In genomic region chr12:4649358-4649661, GRCh38 we compare ENCODE assay signal across 8 cellular contexts. TPM values are rescaled to one million over a fixed set of nuclear protein-coding genes. Genes with fewer than 3 reads are reported as not detected.
A peak's percentile ranks its signal among the peaks of the same experiment; 100 is the strongest.
DNase-seq lines count a peak whose midpoint lies in the region; ATAC-seq and TF ChIP-seq lines count a peak whose summit lies in the region.

No MANE protein-coding gene starts in this region.

- 0 to 1% (median 0%) methylated on average over 6 of the region's 6 CpGs for WGBS in adrenal gland, 4 donors
- 0 to 1% methylated on average over 6 of the region's 6 CpGs for WGBS in testis, 2 donors

- peaks cover 35% of the 10 kb centered on the region for H3K4me1 Mint-ChIP-seq in T-helper 1 cell treated with Interleukin-12 subunit alpha and Interleukin-12 subunit beta and Interleukin-4 antibody, amounts not matched to agents 30 μg/mL and 1 μg/mL, for 36 hours (ENCODE audit: low read depth)

- H3K27me3 Mint-ChIP-seq in T-helper 1 cell treated with Interleukin-12 subunit alpha and Interleukin-12 subunit beta and Interleukin-4 antibody, amounts not matched to agents 30 μg/mL and 1 μg/mL, for 36 hours (ENCODE audit: low read depth), result peaks cover 7% of the 10 kb centered on the region

- no peaks in the 10 kb centered on the region for H3K9me3 Mint-ChIP-seq in T-helper 1 cell treated with Interleukin-12 subunit alpha and Interleukin-12 subunit beta and Interleukin-4 antibody, amounts not matched to agents 30 μg/mL and 1 μg/mL, for 36 hours

- H3K4me3 ChIP-seq in adrenal gland, result peak overlapping the region; percentile 34 to 79 (median 63)
- H3K4me3 ChIP-seq in testis, result peak overlapping the region; percentile 80 to 81

- H3K4me1 ChIP-seq in adrenal gland (replicated peaks in 1 of 2), result peaks cover 5 to 22% of the 10 kb centered on the region in 2 donors
- H3K4me1 ChIP-seq in testis, result peaks cover 8% of the 10 kb centered on the region

- TF ChIP-seq CTCF in adrenal gland (IDR thresholded peaks at IDR 0.05) (no peak), testis (IDR thresholded peaks at IDR 0.05) (no peak)

- no peaks in the 10 kb centered on the region for H3K36me3 Mint-ChIP-seq in T-helper 1 cell treated with Interleukin-12 subunit alpha and Interleukin-12 subunit beta and Interleukin-4 antibody, amounts not matched to agents 30 μg/mL and 1 μg/mL, for 36 hours (ENCODE audit: low read depth)

- intact Hi-C loops in adrenal gland (cut with DNase I) (no loop called here), testis (cut with DNase I; ENCODE audit: low total_unique reads) (no loop called here)

- peaks cover 0 to 3% of the 10 kb centered on the region in 2 donors for H3K36me3 ChIP-seq in adrenal gland (replicated peaks in 1 of 2)
- no peaks in the 10 kb centered on the region for H3K36me3 ChIP-seq in testis (ENCODE audit: low read depth, missing control alignments)

- H3K9me3 ChIP-seq in adrenal gland (replicated peaks in 1 of 3) (no peaks in the 10 kb centered on the region), testis (no peaks in the 10 kb centered on the region)

- H3K27me3 ChIP-seq in adrenal gland, result no peaks in the 10 kb centered on the region
- no peaks in the 10 kb centered on the region for H3K27me3 ChIP-seq in layer of hippocampus (ENCODE audit: control insufficient read depth, insufficient read depth, low read length)
- H3K27me3 ChIP-seq in testis, result no peaks in the 10 kb centered on the region

- DNase-seq in T-helper 1 cell (no peak), adrenal gland (no peak), testis (no peak), SHP77 (lab: John Stamatoyannopoulos, UW) (no peak)

- ATAC-seq in HG02852 (IDR thresholded peaks at IDR 0.05; ENCODE audit: unreplicated experiment) (no peak), esophagus mucosa (no peak)

- H3K27ac ChIP-seq in adrenal gland (peak overlapping the region; percentile 39 to 82 (median 75)), layer of hippocampus (ENCODE audit: low read depth, low read length) (peak overlapping the region; percentile 77), testis (peak overlapping the region; percentile 78 to 85)

- peak overlapping the region; percentile 100 for H3K4me3 Mint-ChIP-seq in T-helper 1 cell treated with Interleukin-12 subunit alpha and Interleukin-12 subunit beta and Interleukin-4 antibody, amounts not matched to agents 30 μg/mL and 1 μg/mL, for 36 hours

- no peak for TF ChIP-seq POLR2A in adrenal gland (IDR thresholded peaks at IDR 0.05)
- TF ChIP-seq POLR2A in testis (IDR thresholded peaks at IDR 0.05), result no peak

- H3K27ac Mint-ChIP-seq in T-helper 1 cell treated with Interleukin-12 subunit alpha and Interleukin-12 subunit beta and Interleukin-4 antibody, amounts not matched to agents 30 μg/mL and 1 μg/mL, for 36 hours, result peak overlapping the region; percentile 93

RNA-seq across cellular contexts. Expression of gene NDUFA9, which starts 0.4 kb away (rescaled TPM):
- total RNA-seq in adrenal gland (10 to 100 TPM; 33.3 to 94.2 (median 64.6) TPM), testis (10 to 100 TPM; 19.0 to 23.4 TPM), esophagus mucosa (83.4 TPM)
- polyA plus RNA-seq in adrenal gland (100 to 1,000 TPM in 1 of 3 donors, 10 to 100 TPM in 2; 52.9 to 103 (median 94.4) TPM), testis (ENCODE audit: insufficient read depth, low read depth, low replicate concordance) (46.7 TPM)

RNA-seq across cellular contexts. Expression of gene AKAP3, which starts 0.5 kb away (rescaled TPM):
- total RNA-seq in adrenal gland (1 to 10 TPM; 1.3 to 7.4 (median 3.6) TPM), testis (100 to 1,000 TPM in 1 of 2 donors, 10 to 100 TPM in 1; 71.0 to 145 TPM), esophagus mucosa (0.32 TPM)
- polyA plus RNA-seq in adrenal gland (1 to 10 TPM in 2 of 3 donors, under 1 TPM in 1; 0.40 to 2.1 (median 1.5) TPM), testis (ENCODE audit: insufficient read depth, low read depth, low replicate concordance) (251 TPM)

Comparison
In these comparisons a context has a peak if more than half of its experiments do, and no peak if none do; other contexts are left out.
1. RNA of gene AKAP3, which starts 0.5 kb away (total RNA-seq): 71.0 to 145 TPM in testis; 1.3 to 7.4 TPM in adrenal gland and 0.32 TPM in esophagus mucosa (single experiment); every median in the first group is over 4 times any median in the second.
2. Peak in every context shown above with its lines, with median percentiles within 50 percentile points of each other: H3K27ac ChIP-seq.